2 cellular contexts compared by ENCODE assay signal in the genomic region with DNA sequence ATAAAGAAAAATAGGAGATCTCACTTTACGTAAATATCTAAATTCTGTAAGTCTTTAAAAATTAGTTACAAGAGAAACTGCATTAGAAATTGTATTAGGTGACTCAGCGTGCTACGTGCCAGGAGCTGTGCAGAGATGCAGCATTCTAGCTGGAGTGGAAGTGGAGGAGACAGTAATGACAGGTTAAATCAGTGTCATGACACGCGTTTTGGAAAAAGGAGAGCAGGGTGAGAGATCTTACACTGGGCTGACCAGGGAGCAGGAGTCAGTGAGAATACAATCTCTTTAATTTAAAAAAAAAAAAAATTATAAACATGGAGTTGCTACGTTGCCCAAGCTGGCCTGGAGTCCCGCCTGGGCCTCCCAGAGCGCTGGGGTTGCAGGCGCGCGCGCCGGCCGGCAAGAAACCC.
A peak's percentile ranks its signal among the peaks of the same experiment; 100 is the strongest.
TF ChIP-seq lines count a peak whose summit lies in the region.

No MANE protein-coding gene starts in this region.

TF ChIP-seq in A549, 52 proteins besides CTCF, POLR2A, EP300 and RAD21:
- no peak for TF ChIP-seq HDAC2 (IDR thresholded peaks at IDR 0.05)
- no peak for TF ChIP-seq EHMT2 (IDR thresholded peaks at IDR 0.05; ENCODE audit: low read depth)
- TF ChIP-seq, protein P1, sequence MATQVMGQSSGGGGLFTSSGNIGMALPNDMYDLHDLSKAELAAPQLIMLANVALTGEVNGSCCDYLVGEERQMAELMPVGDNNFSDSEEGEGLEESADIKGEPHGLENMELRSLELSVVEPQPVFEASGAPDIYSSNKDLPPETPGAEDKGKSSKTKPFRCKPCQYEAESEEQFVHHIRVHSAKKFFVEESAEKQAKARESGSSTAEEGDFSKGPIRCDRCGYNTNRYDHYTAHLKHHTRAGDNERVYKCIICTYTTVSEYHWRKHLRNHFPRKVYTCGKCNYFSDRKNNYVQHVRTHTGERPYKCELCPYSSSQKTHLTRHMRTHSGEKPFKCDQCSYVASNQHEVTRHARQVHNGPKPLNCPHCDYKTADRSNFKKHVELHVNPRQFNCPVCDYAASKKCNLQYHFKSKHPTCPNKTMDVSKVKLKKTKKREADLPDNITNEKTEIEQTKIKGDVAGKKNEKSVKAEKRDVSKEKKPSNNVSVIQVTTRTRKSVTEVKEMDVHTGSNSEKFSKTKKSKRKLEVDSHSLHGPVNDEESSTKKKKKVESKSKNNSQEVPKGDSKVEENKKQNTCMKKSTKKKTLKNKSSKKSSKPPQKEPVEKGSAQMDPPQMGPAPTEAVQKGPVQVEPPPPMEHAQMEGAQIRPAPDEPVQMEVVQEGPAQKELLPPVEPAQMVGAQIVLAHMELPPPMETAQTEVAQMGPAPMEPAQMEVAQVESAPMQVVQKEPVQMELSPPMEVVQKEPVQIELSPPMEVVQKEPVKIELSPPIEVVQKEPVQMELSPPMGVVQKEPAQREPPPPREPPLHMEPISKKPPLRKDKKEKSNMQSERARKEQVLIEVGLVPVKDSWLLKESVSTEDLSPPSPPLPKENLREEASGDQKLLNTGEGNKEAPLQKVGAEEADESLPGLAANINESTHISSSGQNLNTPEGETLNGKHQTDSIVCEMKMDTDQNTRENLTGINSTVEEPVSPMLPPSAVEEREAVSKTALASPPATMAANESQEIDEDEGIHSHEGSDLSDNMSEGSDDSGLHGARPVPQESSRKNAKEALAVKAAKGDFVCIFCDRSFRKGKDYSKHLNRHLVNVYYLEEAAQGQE (IDR thresholded peaks at IDR 0.05), result no peak
- no peak for TF ChIP-seq CEBPB (IDR thresholded peaks at IDR 0.05)
- TF ChIP-seq MYC (IDR thresholded peaks at IDR 0.05; ENCODE audit: borderline replicate concordance, low read length), result no peak
- TF ChIP-seq ZC3H11A (IDR thresholded peaks at IDR 0.05), result no peak
- TF ChIP-seq, protein P2, sequence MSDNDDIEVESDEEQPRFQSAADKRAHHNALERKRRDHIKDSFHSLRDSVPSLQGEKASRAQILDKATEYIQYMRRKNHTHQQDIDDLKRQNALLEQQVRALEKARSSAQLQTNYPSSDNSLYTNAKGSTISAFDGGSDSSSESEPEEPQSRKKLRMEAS (IDR thresholded peaks at IDR 0.05), result no peak
- TF ChIP-seq HOXB13 (CRISPR knock-in tag; IDR thresholded peaks at IDR 0.05; ENCODE audit: low read depth), result no peak
- TF ChIP-seq, protein P3, sequence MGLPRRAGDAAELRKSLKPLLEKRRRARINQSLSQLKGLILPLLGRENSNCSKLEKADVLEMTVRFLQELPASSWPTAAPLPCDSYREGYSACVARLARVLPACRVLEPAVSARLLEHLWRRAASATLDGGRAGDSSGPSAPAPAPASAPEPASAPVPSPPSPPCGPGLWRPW (IDR thresholded peaks at IDR 0.05), result no peak
- no peak for TF ChIP-seq BHLHE40 (IDR thresholded peaks at IDR 0.05; ENCODE audit: low read depth, low read length)
- TF ChIP-seq FOSB (CRISPR knock-in tag; IDR thresholded peaks at IDR 0.05), result no peak
- no peak for TF ChIP-seq CBX8 (IDR thresholded peaks at IDR 0.05)
- TF ChIP-seq RARB (CRISPR knock-in tag; IDR thresholded peaks at IDR 0.05), result no peak
- no peak for TF ChIP-seq ZFP36 (IDR thresholded peaks at IDR 0.05; ENCODE audit: borderline replicate concordance, partially characterized antibody)
- TF ChIP-seq SMC3 (IDR thresholded peaks at IDR 0.05), result no peak
- TF ChIP-seq KDM5A (IDR thresholded peaks at IDR 0.05), result no peak
- no peak for TF ChIP-seq MAFK (IDR thresholded peaks at IDR 0.05; ENCODE audit: partially characterized antibody)
- TF ChIP-seq KDM1A (IDR thresholded peaks at IDR 0.05; ENCODE audit: low read depth), result no peak
- no peak for TF ChIP-seq ESRRA (IDR thresholded peaks at IDR 0.05; ENCODE audit: borderline replicate concordance, low read length)

TF ChIP-seq in K562, 482 proteins besides CTCF, POLR2A, EP300 and RAD21:
- TF ChIP-seq KDM1A (IDR thresholded peaks at IDR 0.05) (peak in 1 of 2 experiments; percentile 19; a peak in 1 of 4 replicates), BHLHE40 (IDR thresholded peaks at IDR 0.05; ENCODE audit: low read length) (no peak), RBM22 (IDR thresholded peaks at IDR 0.05; ENCODE audit: low read depth, low read length, poor library complexity, severe bottlenecking) (peak; percentile 15), ZNF274 (IDR thresholded peaks at IDR 0.05; ENCODE audit: borderline replicate concordance, low read depth, low read length) (no peak), PHF21A (IDR thresholded peaks at IDR 0.05; ENCODE audit: borderline replicate concordance, low read depth) (peak; percentile 90; the same call in 1 of the 2 replicates), ATF3 (IDR thresholded peaks at IDR 0.05) (0 out of 2 replicates have a peak, but pooled peaks have one; percentile 11), ATF3 (CRISPR knock-in tag; conservative IDR thresholded peaks at IDR 0.05) (no peak), FOXK2 (conservative IDR thresholded peaks at IDR 0.05 in 1 of 2, IDR thresholded peaks at IDR 0.05 in 1 of 2; ENCODE audit: low read depth in 2 of 2) (peak in 1 of 2 experiments; percentile 27; a peak in 1 of 4 replicates), ZNF780A (CRISPR knock-in tag; IDR thresholded peaks at IDR 0.05) (no peak), SMARCA4 (IDR thresholded peaks at IDR 0.05) (0 out of 2 replicates have a peak, but pooled peaks have one; percentile 18), VEZF1 (CRISPR knock-in tag; IDR thresholded peaks at IDR 0.05) (peak; percentile 30; the same call in 1 of the 2 replicates), NFE2 (IDR thresholded peaks at IDR 0.05; ENCODE audit: low read depth) (peak; percentile 42; the same call in 1 of the 2 replicates), TEAD1 (CRISPR knock-in tag; IDR thresholded peaks at IDR 0.05) (no peak), PURB (CRISPR knock-in tag; IDR thresholded peaks at IDR 0.05; ENCODE audit: low read depth) (no peak), RHOXF2B (CRISPR knock-in tag; conservative IDR thresholded peaks at IDR 0.05) (no peak), NKRF (IDR thresholded peaks at IDR 0.05; ENCODE audit: borderline replicate concordance) (0 out of 2 replicates have a peak, but pooled peaks have one; percentile 18), LCOR (CRISPR knock-in tag; IDR thresholded peaks at IDR 0.05) (no peak), HDAC2 (IDR thresholded peaks at IDR 0.05) (peak; percentile 62; the same call in 1 of the 2 replicates)
- TF ChIP-seq, protein P4, sequence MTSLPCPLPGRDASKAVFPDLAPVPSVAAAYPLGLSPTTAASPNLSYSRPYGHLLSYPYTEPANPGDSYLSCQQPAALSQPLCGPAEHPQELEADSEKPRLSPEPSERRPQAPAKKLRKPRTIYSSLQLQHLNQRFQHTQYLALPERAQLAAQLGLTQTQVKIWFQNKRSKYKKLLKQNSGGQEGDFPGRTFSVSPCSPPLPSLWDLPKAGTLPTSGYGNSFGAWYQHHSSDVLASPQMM (CRISPR knock-in tag; IDR thresholded peaks at IDR 0.05), result no peak
